1 cellular context compared by ENCODE assay signal in genomic region chr6:3137934-3138333, GRCh38.
TF ChIP-seq lines count a peak whose summit lies in the region.

No MANE protein-coding gene starts in this region.

TF ChIP-seq in WTC11, 78 proteins besides CTCF, POLR2A, EP300 and RAD21:
- peak; percentile 48; the same call in 1 of the 2 replicates for TF ChIP-seq GABPB1 (CRISPR knock-in tag; IDR thresholded peaks at IDR 0.05)
